ENCODE assay signal across 15 cellular contexts in the genomic region with DNA sequence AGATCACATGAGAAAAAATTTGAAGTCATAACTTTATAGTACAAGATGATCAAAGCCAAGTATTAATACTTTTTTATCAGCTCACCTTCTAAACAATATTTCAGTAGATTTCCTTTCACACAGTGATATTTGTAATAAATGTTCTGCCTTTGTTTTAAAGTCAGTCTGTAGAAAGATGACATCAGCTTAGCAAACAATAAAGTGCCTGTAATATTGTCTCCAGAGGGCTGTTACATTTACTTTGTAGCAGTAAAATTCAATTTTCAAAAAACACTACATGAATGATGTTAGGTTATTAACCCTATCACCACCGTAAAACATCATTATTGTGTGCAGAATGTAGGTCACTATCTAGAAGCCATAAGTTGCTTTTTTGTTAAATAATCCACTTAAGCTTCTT.
DNase-seq lines count a peak whose midpoint lies in the region; ATAC-seq and TF ChIP-seq lines count a peak whose summit lies in the region.
"Had no signal": no experiment of that assay in that cellular context is flagged by ENCODE, and none has a peak within 500 bp of the region (broad histone marks: within the 10 kb centered on the region; RNA-seq: fewer than 3 reads in every experiment).

No MANE protein-coding gene starts in this region.

- H3K27me3 ChIP-seq in ACC112 (ENCODE audit: insufficient read depth, low read length), result no peaks in the 10 kb centered on the region
- H3K27me3 ChIP-seq: gastrocnemius medialis had no signal

- no peak for ATAC-seq in central memory CD8-positive, alpha-beta T cell (replicated peaks; ENCODE audit: extremely low read depth, poor library complexity, severe bottlenecking)
- ATAC-seq in HG02763 (IDR thresholded peaks at IDR 0.05; ENCODE audit: unreplicated experiment), result no peak
- ATAC-seq: gastrocnemius medialis, lower lobe of right lung had no signal

- peaks cover 22% of the 10 kb centered on the region for H3K36me3 Mint-ChIP-seq in central memory CD8-positive, alpha-beta T cell (ENCODE audit: insufficient read depth)
- peaks cover 7% of the 10 kb centered on the region for H3K36me3 Mint-ChIP-seq in nephron progenitor cell (ENCODE audit: low read depth)

- H3K27me3 Mint-ChIP-seq in central memory CD8-positive, alpha-beta T cell, result no peaks in the 10 kb centered on the region
- no peaks in the 10 kb centered on the region for H3K27me3 Mint-ChIP-seq in nephron progenitor cell (ENCODE audit: low read depth, poor library complexity)
- H3K27me3 Mint-ChIP-seq: naive B cell had no signal

- 0 out of 2 replicates have a peak, but pooled peaks cover 5% of the 10 kb centered on the region for H3K36me3 ChIP-seq in ACC112 (ENCODE audit: insufficient read depth, low read length)
- H3K36me3 ChIP-seq: gastrocnemius medialis had no signal

- peaks cover 32% of the 10 kb centered on the region for H3K4me1 ChIP-seq in ACC112 (ENCODE audit: control insufficient read depth, insufficient read depth, low read length, unreplicated experiment)

- peaks cover 54% of the 10 kb centered on the region for H3K4me1 Mint-ChIP-seq in central memory CD8-positive, alpha-beta T cell
- peaks cover 11% of the 10 kb centered on the region for H3K4me1 Mint-ChIP-seq in nephron progenitor cell

- H2AFZ ChIP-seq in ACC112 (ENCODE audit: low read length, unreplicated experiment), result no peak overlapping the region

- H3K4me3 ChIP-seq in ACC112 (ENCODE audit: low read depth, low read length), result peak overlapping the region; percentile 57; the same call in 1 of the 2 replicates
- no peak overlapping the region for H3K4me3 ChIP-seq in LNCaP clone FGC (ENCODE audit: low read depth, low read length)
- H3K4me3 ChIP-seq: gastrocnemius medialis, lower lobe of right lung had no signal

- DNase-seq in LNCaP clone FGC (ENCODE audit: low read depth), result peak; percentile 68
- DNase-seq in central memory CD8-positive, alpha-beta T cell (ENCODE audit: low spot score in 2 of 2), result no peak
- DNase-seq in nephron progenitor cell, result no peak
- no peak for DNase-seq in NCI-H2227 treated with DMSO at 0.1 percent for 48 hours (lab: John Stamatoyannopoulos, UW)
- DNase-seq in Kasumi-1 (lab: John Stamatoyannopoulos, UW), result no peak
- DNase-seq in NCI-H2081 treated with DMSO at 0.1 percent for 48 hours (lab: John Stamatoyannopoulos, UW), result no peak
- DNase-seq: central memory CD4-positive, alpha-beta T cell; gastrocnemius medialis; H9; lower lobe of right lung; naive B cell; NCI-H1694 had no signal

- no peak for TF ChIP-seq CTCF in LNCaP clone FGC (IDR thresholded peaks at IDR 0.05; ENCODE audit: control insufficient read depth, extremely low read depth, insufficient read depth)
- no peak for TF ChIP-seq CTCF in nephron progenitor cell (IDR thresholded peaks at IDR 0.05)

- peak overlapping the region; percentile 45 for H3K27ac ChIP-seq in ACC112 (ENCODE audit: low read depth, low read length)
- H3K27ac ChIP-seq: gastrocnemius medialis, lower lobe of right lung had no signal

- peaks cover 82% of the 10 kb centered on the region for H3K79me2 ChIP-seq in ACC112 (ENCODE audit: control insufficient read depth, insufficient read depth, low read length, unreplicated experiment)

- H3K9me3 Mint-ChIP-seq in central memory CD8-positive, alpha-beta T cell, result no peaks in the 10 kb centered on the region
- no peaks in the 10 kb centered on the region for H3K9me3 Mint-ChIP-seq in nephron progenitor cell
- H3K9me3 Mint-ChIP-seq: activated T-helper 1 cell treated with anti-CD3 and anti-CD28 coated beads, Interleukin-12 subunit alpha, Interleukin-12 subunit beta, Interleukin-2, Interleukin-4 antibody, amounts not matched to agents 30 ng/mL and 10 ng/mL and 1 ng/mL, durations not matched to agents 14 hours and 24 hours and 36 hours; H9; naive B cell had no signal

- H3K27ac Mint-ChIP-seq in central memory CD8-positive, alpha-beta T cell (ENCODE audit: low read depth), result no peak overlapping the region
- peak overlapping the region; percentile 64 for H3K27ac Mint-ChIP-seq in nephron progenitor cell

- H3K4me3 Mint-ChIP-seq in central memory CD8-positive, alpha-beta T cell, result peak overlapping the region; percentile 45
- peak overlapping the region; percentile 14 for H3K4me3 Mint-ChIP-seq in nephron progenitor cell
- H3K4me3 Mint-ChIP-seq: activated T-helper 1 cell treated with anti-CD3 and anti-CD28 coated beads, Interleukin-12 subunit alpha, Interleukin-12 subunit beta, Interleukin-2, Interleukin-4 antibody, amounts not matched to agents 30 ng/mL and 10 ng/mL and 1 ng/mL, durations not matched to agents 14 hours and 24 hours and 36 hours; H9 had no signal
